Comparison of ENCODE assay signal across 22 cellular contexts in genomic region chr7:102859084-102859798, GRCh38. TPM values are rescaled to one million over a fixed set of nuclear protein-coding genes. Genes with fewer than 3 reads are reported as not detected.
DNase-seq lines count a peak whose midpoint lies in the region; ATAC-seq and TF ChIP-seq lines count a peak whose summit lies in the region.
"Had no signal": no experiment of that assay in that cellular context is flagged by ENCODE, and none has a peak within 500 bp of the region (broad histone marks: within the 10 kb centered on the region; RNA-seq: fewer than 3 reads in every experiment).

No MANE protein-coding gene starts in this region.

- no peaks in the 10 kb centered on the region for H3K9me3 Mint-ChIP-seq in neural crest cell
- H3K9me3 Mint-ChIP-seq: activated B cell treated with CpG ODN at 0.5 μM for 24 hours; activated naive CD4-positive, alpha-beta T cell treated with anti-CD3 and anti-CD28 coated beads, Interleukin-2, amount 50 U/mL, for 24 hours; immature natural killer cell; stimulated activated naive CD8-positive, alpha-beta T cell treated with anti-CD3 and anti-CD28 coated beads, Interleukin-15, amount 100 ng/mL, for 72 hours; type B pancreatic cell had no signal

- H3K4me3 ChIP-seq in GM23248 (no peak overlapping the region), SK-N-MC (no peak overlapping the region), uterus (no peak overlapping the region)
- H3K4me3 ChIP-seq: left lung, right lobe of liver had no signal

- H3K9me3 ChIP-seq in GM23248 (ENCODE audit: low read depth) = no peaks in the 10 kb centered on the region
- no peaks in the 10 kb centered on the region for H3K9me3 ChIP-seq in SK-N-MC (ENCODE audit: low read depth, low read length)
- no peaks in the 10 kb centered on the region for H3K9me3 ChIP-seq in uterus
- H3K9me3 ChIP-seq: left lung, right lobe of liver had no signal

- H3F3A ChIP-seq in GM23248 (ENCODE audit: insufficient read depth) = peaks cover 15% of the 10 kb centered on the region; the same call in 1 of the 2 replicates

- peaks cover 3% of the 10 kb centered on the region for H3K36me3 Mint-ChIP-seq in neural crest cell (ENCODE audit: low read depth)
- H3K36me3 Mint-ChIP-seq: immature natural killer cell; naive thymus-derived CD8-positive, alpha-beta T cell had no signal

- H3K4me1 Mint-ChIP-seq in neural crest cell = peaks cover 7% of the 10 kb centered on the region
- H3K4me1 Mint-ChIP-seq: activated B cell treated with CpG ODN at 0.5 μM for 24 hours; activated naive CD4-positive, alpha-beta T cell treated with anti-CD3 and anti-CD28 coated beads, Interleukin-2, amount 50 U/mL, for 24 hours; immature natural killer cell; naive thymus-derived CD8-positive, alpha-beta T cell; stimulated activated naive CD8-positive, alpha-beta T cell treated with anti-CD3 and anti-CD28 coated beads, Interleukin-15, amount 100 ng/mL, for 72 hours had no signal

- H3K4me1 ChIP-seq in GM23248 (ENCODE audit: insufficient read depth) = peaks cover 14% of the 10 kb centered on the region; the same call in 1 of the 2 replicates
- H3K4me1 ChIP-seq in uterus = no peaks in the 10 kb centered on the region
- H3K4me1 ChIP-seq: left lung, right lobe of liver had no signal

- H3K36me3 ChIP-seq in GM23248 (ENCODE audit: low read depth) (no peaks in the 10 kb centered on the region), SK-N-MC (ENCODE audit: insufficient read depth, low read length) (no peaks in the 10 kb centered on the region), uterus (no peaks in the 10 kb centered on the region)
- H3K36me3 ChIP-seq: left lung, right lobe of liver had no signal

- in situ Hi-C loops in GM23248 (cut with MboI) = no loop called here

- intact Hi-C loops in uterus (cut with DNase I; ENCODE audit: low total_unique reads) = no loop called here

- TF ChIP-seq CTCF in neural crest cell (conservative IDR thresholded peaks at IDR 0.05) (no peak), uterus (IDR thresholded peaks at IDR 0.05) (no peak)

- H4K20me1 ChIP-seq in GM23248 (ENCODE audit: insufficient read depth) = no peaks in the 10 kb centered on the region

- no peak overlapping the region for H3K4me3 Mint-ChIP-seq in neural crest cell
- H3K4me3 Mint-ChIP-seq: activated B cell treated with CpG ODN at 0.5 μM for 24 hours; activated naive CD4-positive, alpha-beta T cell treated with anti-CD3 and anti-CD28 coated beads, Interleukin-2, amount 50 U/mL, for 24 hours; immature natural killer cell; naive thymus-derived CD8-positive, alpha-beta T cell; stimulated activated naive CD8-positive, alpha-beta T cell treated with anti-CD3 and anti-CD28 coated beads, Interleukin-15, amount 100 ng/mL, for 72 hours; type B pancreatic cell had no signal

- no peaks in the 10 kb centered on the region for H3K27me3 ChIP-seq in GM23248 (replicated peaks; ENCODE audit: insufficient read depth)
- no peaks in the 10 kb centered on the region for H3K27me3 ChIP-seq in uterus
- H3K27me3 ChIP-seq: left lung, right lobe of liver had no signal

- peak; percentile 6 for DNase-seq in GM23248
- no peak for DNase-seq in SK-N-MC (ENCODE audit: low read depth, low spot score)
- peak; percentile 28 for DNase-seq in fibroblast of gingiva (ENCODE audit: low read depth)
- no peak for DNase-seq in neural crest cell (ENCODE audit: low read depth, low spot score)
- DNase-seq in activated gamma-delta T cell (lab: John Stamatoyannopoulos, UW) = no peak
- DNase-seq in uterus = no peak
- DNase-seq in DMS79 (lab: John Stamatoyannopoulos, UW) = no peak
- DNase-seq: activated B cell treated with CpG ODN at 0.5 μM for 24 hours; caudate nucleus; DMS153; hippocampal formation; immature natural killer cell; left lung; naive thymus-derived CD8-positive, alpha-beta T cell; NCI-H187; NCI-H526 treated with DMSO at 0.1 percent for 48 hours; right lobe of liver; stimulated activated naive CD8-positive, alpha-beta T cell treated with anti-CD3 and anti-CD28 coated beads, Interleukin-15, amount 100 ng/mL, for 72 hours had no signal

- H2AFZ ChIP-seq in GM23248 = no peak overlapping the region

- H3K9ac ChIP-seq in GM23248 = no peak overlapping the region
- H3K9ac ChIP-seq in SK-N-MC (ENCODE audit: insufficient read length) = no peak overlapping the region

- H3K4me2 ChIP-seq in GM23248 (ENCODE audit: unreplicated experiment) = no peak overlapping the region

- H3K79me2 ChIP-seq in GM23248 (ENCODE audit: insufficient read depth) = no peaks in the 10 kb centered on the region

- 0 out of 2 replicates have a peak, but pooled peaks cover 3% of the 10 kb centered on the region for H3K9me2 ChIP-seq in GM23248 (ENCODE audit: insufficient read depth)

- no peak for TF ChIP-seq POLR2A in uterus (IDR thresholded peaks at IDR 0.05)

- no peak overlapping the region for H3K27ac ChIP-seq in GM23248
- peak overlapping the region; percentile 4; the same call in 1 of the 2 replicates for H3K27ac ChIP-seq in SK-N-MC
- H3K27ac ChIP-seq in uterus = peak overlapping the region in 1 of 2 donors; percentile 34
- H3K27ac ChIP-seq: left lung, right lobe of liver, RWPE1 had no signal

- peak overlapping the region; percentile 3 for H3K27ac Mint-ChIP-seq in neural crest cell (ENCODE audit: unreplicated experiment)
- H3K27ac Mint-ChIP-seq: activated B cell treated with CpG ODN at 0.5 μM for 24 hours; activated naive CD4-positive, alpha-beta T cell treated with anti-CD3 and anti-CD28 coated beads, Interleukin-2, amount 50 U/mL, for 24 hours; immature natural killer cell; naive thymus-derived CD8-positive, alpha-beta T cell; stimulated activated naive CD8-positive, alpha-beta T cell treated with anti-CD3 and anti-CD28 coated beads, Interleukin-15, amount 100 ng/mL, for 72 hours; type B pancreatic cell had no signal

- 33 to 47% methylated on average over 4 of the region's 4 CpGs for WGBS in GM23248 (ENCODE audit: low coverage in 1 of 2, low lambda C conversion rate in 2 of 2, missing lambda C conversion rate in 2 of 2), 2 experiments

- no peaks in the 10 kb centered on the region for H3K27me3 Mint-ChIP-seq in neural crest cell (ENCODE audit: low read depth)
- H3K27me3 Mint-ChIP-seq: activated B cell treated with CpG ODN at 0.5 μM for 24 hours; activated naive CD4-positive, alpha-beta T cell treated with anti-CD3 and anti-CD28 coated beads, Interleukin-2, amount 50 U/mL, for 24 hours; naive thymus-derived CD8-positive, alpha-beta T cell; stimulated activated naive CD8-positive, alpha-beta T cell treated with anti-CD3 and anti-CD28 coated beads, Interleukin-15, amount 100 ng/mL, for 72 hours; type B pancreatic cell had no signal

- no peak for ATAC-seq in GM21390 (IDR thresholded peaks at IDR 0.05; ENCODE audit: unreplicated experiment)
- ATAC-seq: left lung; naive thymus-derived CD8-positive, alpha-beta T cell; stimulated activated naive CD8-positive, alpha-beta T cell treated with anti-CD3 and anti-CD28 coated beads, Interleukin-15, amount 100 ng/mL, for 72 hours had no signal

RNA-seq across cellular contexts. Expression of gene LRRC17, which starts 53.6 kb away (rescaled TPM):
- total RNA-seq in GM23248 (2014; rRNA removed; shearing (Covaris generic)) = 1.5 TPM in 1 of 2 replicates, not detected in the other
- polyA plus RNA-seq in GM23248 (2016; fragmentation: Nextera tagmentation; extraction: Ambion mirVana) = 0.18 and 0.22 TPM in 2 replicates
- total RNA-seq in neural crest cell (34.9 and 35.8 TPM in 2 replicates), uterus (100 to 1,000 TPM in 1 of 4 donors, 1 to 10 TPM in 2, under 1 TPM in 1; 0.29 to 180 (median 4.9) TPM)
- polyA plus RNA-seq: immature natural killer cell; naive thymus-derived CD8-positive, alpha-beta T cell had no signal

Comparison
In these comparisons a context has a peak if more than half of its experiments do, and no peak if none do; other contexts are left out.
1. DNase-seq: peak in GM23248 (single experiment) and fibroblast of gingiva (single experiment); none in SK-N-MC (single experiment), neural crest cell (single experiment), activated gamma-delta T cell (single experiment), uterus (0 of 2) and DMS79 (single experiment).